In the genomic region with DNA sequence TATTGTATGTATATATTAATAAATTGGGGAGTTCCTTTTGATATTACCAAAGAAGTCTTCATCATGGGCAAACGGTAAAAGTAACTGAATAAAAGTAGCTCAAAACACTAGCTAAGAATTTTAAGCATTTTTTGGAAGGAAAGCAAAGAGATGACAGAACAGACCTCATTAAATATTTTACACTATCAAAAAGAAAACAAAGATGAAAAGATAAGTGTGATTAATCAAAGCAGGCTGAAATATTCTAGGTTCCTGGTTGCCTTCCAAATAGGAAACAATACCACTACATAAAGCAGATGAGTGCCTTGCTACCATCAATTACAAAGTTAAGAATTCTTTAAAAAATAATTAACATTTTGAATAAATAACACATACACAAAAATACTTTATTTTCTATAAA, we compare ENCODE assay signal across 28 cellular contexts.
"Had no signal": no experiment of that assay in that cellular context is flagged by ENCODE, and none has a peak within 500 bp of the region (broad histone marks: within the 10 kb centered on the region; RNA-seq: fewer than 3 reads in every experiment).

No MANE protein-coding gene starts in this region.

- H3K4me3 ChIP-seq: neural progenitor cell, ovary, psoas muscle, right lobe of liver, sigmoid colon, stomach, thoracic aorta, thyroid gland, tibial nerve, upper lobe of right lung, uterus had no signal

- H3K27ac Mint-ChIP-seq: natural killer cell; neural progenitor cell; progenitor cell of endocrine pancreas; stimulated activated effector memory CD8-positive, alpha-beta T cell treated with anti-CD3 and anti-CD28 coated beads, Interleukin-12 subunit alpha, Interleukin-12 subunit beta, amount 100 ng/mL, for 72 hours; stimulated activated naive B cell treated with anti-CD40 and anti-IgM and Interleukin-4, amounts not matched to agents 10 μg/mL and 1 μg/mL and 100 μg/mL, for 72 hours; stimulated activated naive CD8-positive, alpha-beta T cell treated with anti-CD3 and anti-CD28 coated beads, Interleukin-15, Interleukin-2, amounts not matched to agents 100 ng/mL and 50 ng/mL, for 24 hours had no signal

- H3K9ac ChIP-seq: neural progenitor cell, parathyroid adenoma had no signal

- H2AFZ ChIP-seq: neural progenitor cell, parathyroid adenoma had no signal

- FAIRE-seq: small intestine had no signal

- H3K36me3 Mint-ChIP-seq: natural killer cell had no signal

- H3K27me3 Mint-ChIP-seq: progenitor cell of endocrine pancreas had no signal

- DNase-seq: natural killer cell; occipital lobe; ovary; posterior cingulate gyrus; psoas muscle; right cardiac atrium; right lobe of liver; sigmoid colon; stimulated activated CD4-positive, alpha-beta T cell treated with anti-CD3 and anti-CD28 coated beads, Interleukin-15, amount 100 ng/mL, for 24 hours; stimulated activated CD4-positive, alpha-beta T cell treated with anti-CD3 and anti-CD28 coated beads, Interleukin-2, amount 100 ng/mL, for 24 hours; stimulated activated CD4-positive, alpha-beta T cell treated with anti-CD3 and anti-CD28 coated beads, Interleukin-2, amount 100 ng/mL, for 48 hours; stimulated activated CD4-positive, alpha-beta T cell treated with anti-CD3 and anti-CD28 coated beads, Interleukin-4, amount 100 ng/mL, for 24 hours; stimulated activated naive B cell treated with anti-CD40 and anti-IgM and Interleukin-4, amounts not matched to agents 10 μg/mL and 1 μg/mL and 100 μg/mL, for 72 hours; stimulated activated naive CD4-positive, alpha-beta T cell treated with Interleukin-2 at 50 U/mL for 16 hours; stomach; thyroid gland; trophoblast cell; upper lobe of right lung; uterus had no signal

- H3K4me2 ChIP-seq: neural progenitor cell had no signal

- H3K27ac ChIP-seq: neural progenitor cell, ovary, parathyroid adenoma, psoas muscle, sigmoid colon, stomach, thoracic aorta, thyroid gland, tibial nerve, upper lobe of right lung, uterus had no signal

- H3K27me3 ChIP-seq: neural progenitor cell, ovary, right lobe of liver, sigmoid colon, stomach, thyroid gland, tibial nerve, upper lobe of right lung, uterus had no signal

- H3K9me3 ChIP-seq: ovary, psoas muscle, right lobe of liver, sigmoid colon, stomach, thoracic aorta, thyroid gland, tibial nerve, upper lobe of right lung, uterus had no signal

- H3K4me3 Mint-ChIP-seq: neural progenitor cell; stimulated activated effector memory CD8-positive, alpha-beta T cell treated with anti-CD3 and anti-CD28 coated beads, Interleukin-12 subunit alpha, Interleukin-12 subunit beta, amount 100 ng/mL, for 72 hours; stimulated activated naive B cell treated with anti-CD40 and anti-IgM and Interleukin-4, amounts not matched to agents 10 μg/mL and 1 μg/mL and 100 μg/mL, for 72 hours; stimulated activated naive CD8-positive, alpha-beta T cell treated with anti-CD3 and anti-CD28 coated beads, Interleukin-15, Interleukin-2, amounts not matched to agents 100 ng/mL and 50 ng/mL, for 24 hours had no signal

- H3K4me1 ChIP-seq: uterus had no signal

- ATAC-seq: natural killer cell; psoas muscle; right cardiac atrium; stimulated activated effector memory CD8-positive, alpha-beta T cell treated with anti-CD3 and anti-CD28 coated beads, Interleukin-12 subunit alpha, Interleukin-12 subunit beta, amount 100 ng/mL, for 72 hours; stimulated activated naive B cell treated with anti-CD40 and anti-IgM and Interleukin-4, amounts not matched to agents 10 μg/mL and 1 μg/mL and 100 μg/mL, for 72 hours; upper lobe of right lung had no signal

- H3K36me3 ChIP-seq: ovary, thoracic aorta, uterus had no signal

- H3K9me3 Mint-ChIP-seq: natural killer cell; nephron; stimulated activated effector memory CD8-positive, alpha-beta T cell treated with anti-CD3 and anti-CD28 coated beads, Interleukin-12 subunit alpha, Interleukin-12 subunit beta, amount 100 ng/mL, for 72 hours; stimulated activated naive B cell treated with anti-CD40 and anti-IgM and Interleukin-4, amounts not matched to agents 10 μg/mL and 1 μg/mL and 100 μg/mL, for 72 hours; stimulated activated naive CD8-positive, alpha-beta T cell treated with anti-CD3 and anti-CD28 coated beads, Interleukin-15, Interleukin-2, amounts not matched to agents 100 ng/mL and 50 ng/mL, for 24 hours had no signal
